In genomic region chr4:120525106-120525505, GRCh38 we compare ENCODE assay signal across 27 cellular contexts.
DNase-seq lines count a peak whose midpoint lies in the region; ATAC-seq, FAIRE-seq and TF ChIP-seq lines count a peak whose summit lies in the region.
"Had no signal": no experiment of that assay in that cellular context is flagged by ENCODE, and none has a peak within 500 bp of the region (broad histone marks: within the 10 kb centered on the region; RNA-seq: fewer than 3 reads in every experiment).

No MANE protein-coding gene starts in this region.

- H3K79me1 ChIP-seq in IMR-90 (ENCODE audit: low read depth in 1 of 2, low read length in 2 of 2) (no peaks in the 10 kb centered on the region), H1 (ENCODE audit: low read depth, low read length) (no peaks in the 10 kb centered on the region)

- TF ChIP-seq EP300 in H1 (IDR thresholded peaks at IDR 0.05; ENCODE audit: borderline replicate concordance in 1 of 2, low read depth in 2 of 2, low read length in 2 of 2): no peak

- H2BK5ac ChIP-seq in IMR-90 (ENCODE audit: low read depth, low read length, poor library complexity, severe bottlenecking) (no peak overlapping the region), H1 (ENCODE audit: low read depth, low read length) (no peak overlapping the region)

- H3K4me1 Mint-ChIP-seq in GM23338: peaks cover 33% of the 10 kb centered on the region
- H3K4me1 Mint-ChIP-seq: CD14-positive monocyte; CD4-positive, alpha-beta memory T cell; CD4-positive, CD25-positive, alpha-beta regulatory T cell; CD8-positive, alpha-beta memory T cell had no signal

- H2BK20ac ChIP-seq in IMR-90 (ENCODE audit: low read depth, low read length) (no peak overlapping the region), H1 (ENCODE audit: low read length) (no peak overlapping the region)

- H3K4ac ChIP-seq in IMR-90 (ENCODE audit: low read depth, low read length): no peak overlapping the region
- no peak overlapping the region for H3K4ac ChIP-seq in H1 (replicated peaks; ENCODE audit: insufficient read length, low read depth, low read length)

- no peak overlapping the region for H2AK9ac ChIP-seq in IMR-90 (replicated peaks; ENCODE audit: low read depth, low read length, poor library complexity)

- no peak overlapping the region for H4K5ac ChIP-seq in IMR-90 (ENCODE audit: low read depth, low read length)
- H4K5ac ChIP-seq in H1 (ENCODE audit: insufficient read length, low read depth, low read length): no peak overlapping the region

- TF ChIP-seq RAD21 in IMR-90 (IDR thresholded peaks at IDR 0.05; ENCODE audit: low read length) (no peak), H1 (IDR thresholded peaks at IDR 0.05 in 1 of 2, conservative IDR thresholded peaks at IDR 0.05 in 1 of 2; ENCODE audit: low read depth in 2 of 2, low read length in 2 of 2) (no peak)

- H3K36me3 Mint-ChIP-seq in GM23338 (ENCODE audit: low read depth): peaks cover 19% of the 10 kb centered on the region; the same call in 2 of the 3 replicates
- H3K36me3 Mint-ChIP-seq: CD14-positive monocyte; CD4-positive, alpha-beta memory T cell; CD4-positive, CD25-positive, alpha-beta regulatory T cell; CD8-positive, alpha-beta memory T cell had no signal

- no peak overlapping the region for H3K56ac ChIP-seq in IMR-90 (ENCODE audit: extremely low read depth, insufficient read depth, low read length)
- H3K56ac ChIP-seq in H1 (replicated peaks; ENCODE audit: insufficient read length, low read depth, low read length): no peak overlapping the region

- H3K27ac ChIP-seq in GM23338 (ENCODE audit: low read depth) (no peak overlapping the region), IMR-90 (ENCODE audit: insufficient read depth, low read length) (no peak overlapping the region), H1 (ENCODE audit: low read depth, low read length) (no peak overlapping the region)
- H3K27ac ChIP-seq: BLaER1 had no signal

- ATAC-seq in GM23338 (no peak), IMR-90 (ENCODE audit: low read depth) (no peak), left ventricle myocardium superior (no peak)
- ATAC-seq: GM12878 had no signal

- H3K27me3 ChIP-seq in GM23338 (ENCODE audit: insufficient read depth) (no peaks in the 10 kb centered on the region), IMR-90 (ENCODE audit: control insufficient read depth, insufficient read depth, low read length) (no peaks in the 10 kb centered on the region), H1 (replicated peaks in 1 of 4; ENCODE audit: control insufficient read depth in 3 of 4, extremely low read depth in 1 of 4, insufficient read depth in 3 of 4, low read length in 3 of 4) (no peaks in the 10 kb centered on the region)
- H3K27me3 ChIP-seq: BE2C, BLaER1 had no signal

- in situ Hi-C loops in IMR-90 (cut with MboI; ENCODE audit: low sequenced_read_pairs): no loop called here
- in situ Hi-C loops in KBM-7 (cut with MboI; ENCODE audit: low pct_unique_long_range_greater_than_20kb, low sequenced_read_pairs): no loop called here

- H3K4me1 ChIP-seq in GM23338 (ENCODE audit: insufficient read depth) (peaks cover 27% of the 10 kb centered on the region), IMR-90 (ENCODE audit: control insufficient read depth, insufficient read depth, low read length) (no peaks in the 10 kb centered on the region), H1 (replicated peaks in 1 of 4; ENCODE audit: control insufficient read depth in 3 of 4, insufficient read depth in 4 of 4, low read length in 3 of 4) (peaks cover 0 to 11% (median 2%) of the 10 kb centered on the region in 4 experiments; a peak in 2 of 7 replicates)
- H3K4me1 ChIP-seq: BE2C, BLaER1 had no signal

- POLR2A ChIA-PET in IMR-90 (lab: Charles Lee; ENCODE audit: unreplicated experiment): no interaction called here
- POLR2A ChIA-PET in H1 (lab: Charles Lee; ENCODE audit: partially characterized antibody): no interaction called here

- TF ChIP-seq CTCF in GM23338 (conservative IDR thresholded peaks at IDR 0.05; ENCODE audit: low read depth in 2 of 2) (no peak), IMR-90 (conservative IDR thresholded peaks at IDR 0.05; ENCODE audit: low read depth, low read length) (no peak), H1 (IDR thresholded peaks at IDR 0.05; ENCODE audit: control extremely low read depth in 1 of 3, insufficient read depth in 1 of 3, low read depth in 1 of 3, low read length in 3 of 3) (no peak)

- no peak overlapping the region for H3K4me3 Mint-ChIP-seq in GM23338
- H3K4me3 Mint-ChIP-seq: CD14-positive monocyte; CD4-positive, alpha-beta memory T cell; CD4-positive, CD25-positive, alpha-beta regulatory T cell; CD8-positive, alpha-beta memory T cell had no signal

- no peaks in the 10 kb centered on the region for H3K9me1 ChIP-seq in IMR-90 (ENCODE audit: insufficient read depth, low read length)

- no peak for FAIRE-seq in H1 (lab: Jason Lieb, UNC)
- FAIRE-seq: A204.1, GM12878, GM12892, GM18507 had no signal

- H3K4me3 ChIP-seq in GM23338 (no peak overlapping the region), IMR-90 (ENCODE audit: insufficient read depth, low read depth, low read length) (no peak overlapping the region), H1 (ENCODE audit: extremely low read depth in 1 of 4, insufficient read depth in 2 of 4, low read depth in 3 of 4, low read length in 4 of 4) (no peak overlapping the region)
- H3K4me3 ChIP-seq: BLaER1, GM12878 had no signal

- intact Hi-C loops in IMR-90 (cut with micrococcal nuclease): no loop called here
- intact Hi-C loops in left ventricle myocardium superior (cut with micrococcal nuclease): no loop called here

- no CpG with 5 or more reads among the region's 4 CpGs for WGBS in IMR-90 (ENCODE audit: extremely low coverage in 2 of 2, insufficient read length in 1 of 2), 2 experiments
- WGBS in H1 (ENCODE audit: extremely low coverage in 1 of 2, insufficient coverage in 1 of 2, insufficient read length in 1 of 2, insufficient replicate concordance in 2 of 2, low coverage in 1 of 2, low lambda C conversion rate in 2 of 2, missing lambda C conversion rate in 1 of 2), 2 experiments: 96% methylated on average over 4 of the region's 4 CpGs; no CpG with 5 or more reads in 1 of the 2 experiments

- H2AFZ ChIP-seq in GM23338 (no peak overlapping the region), IMR-90 (replicated peaks; ENCODE audit: low read length, poor library complexity) (no peak overlapping the region), H1 (ENCODE audit: low read length) (no peak overlapping the region)

- BruUV-seq in IMR-90 (replicated peaks; lab: Mats Ljungman, UMichigan): no TSS peak

- H4K91ac ChIP-seq in IMR-90 (ENCODE audit: insufficient read depth, low read depth, low read length) (no peak overlapping the region), H1 (replicated peaks; ENCODE audit: insufficient read length, low read length) (no peak overlapping the region)

- no peaks in the 10 kb centered on the region for H3F3A ChIP-seq in GM23338 (replicated peaks; ENCODE audit: low read depth)

- H3K9me2 ChIP-seq in GM23338 (ENCODE audit: insufficient read depth): no peaks in the 10 kb centered on the region; the same call in 1 of the 2 replicates

- CTCF ChIA-PET in IMR-90 (lab: Yijun Ruan, JAX) (interaction anchor here (0.6 kb wide), 1 partner anchor 406 kb away, joined by 3 read pairs; no protein-coding TSS in a partner anchor), H1 (lab: Charles Lee; ENCODE audit: partially characterized antibody) (no interaction called here)

- no peaks in the 10 kb centered on the region for H3K27me3 Mint-ChIP-seq in GM23338 (ENCODE audit: insufficient read depth, low read depth, poor library complexity)
- H3K27me3 Mint-ChIP-seq: CD4-positive, alpha-beta memory T cell; CD4-positive, CD25-positive, alpha-beta regulatory T cell; CD8-positive, alpha-beta memory T cell had no signal

- H4K20me1 ChIP-seq in GM23338 (replicated peaks; ENCODE audit: insufficient read depth): no peaks in the 10 kb centered on the region
- no peaks in the 10 kb centered on the region for H4K20me1 ChIP-seq in IMR-90 (ENCODE audit: insufficient read depth, low read length)
- no peaks in the 10 kb centered on the region for H4K20me1 ChIP-seq in H1 (replicated peaks in 1 of 2; ENCODE audit: control insufficient read depth in 1 of 2, insufficient read depth in 2 of 2, low read length in 2 of 2)
- H4K20me1 ChIP-seq: BLaER1 had no signal

- H3K36me3 ChIP-seq in GM23338 (ENCODE audit: insufficient read depth) (no peaks in the 10 kb centered on the region), IMR-90 (ENCODE audit: control insufficient read depth, insufficient read depth, low read length) (no peaks in the 10 kb centered on the region), H1 (ENCODE audit: control insufficient read depth in 2 of 4, insufficient read depth in 4 of 4, low read length in 3 of 4) (no peaks in the 10 kb centered on the region)
- H3K36me3 ChIP-seq: BE2C, BLaER1 had no signal

- no peak overlapping the region for H2BK12ac ChIP-seq in H1 (ENCODE audit: low read depth, low read length)

- no peak overlapping the region for H3K18ac ChIP-seq in IMR-90 (ENCODE audit: low read depth, low read length)
- no peak overlapping the region for H3K18ac ChIP-seq in H1 (ENCODE audit: extremely low read depth, low read length)

- H4K8ac ChIP-seq in IMR-90 (ENCODE audit: low read depth in 2 of 2, low read length in 2 of 2) (no peak overlapping the region), H1 (ENCODE audit: extremely low read depth, insufficient read depth, low read length) (no peak overlapping the region)

- H3K9me3 Mint-ChIP-seq in GM23338: peaks cover 13% of the 10 kb centered on the region; the same call in 1 of the 3 replicates
- H3K9me3 Mint-ChIP-seq: CD8-positive, alpha-beta memory T cell had no signal

- H2AK5ac ChIP-seq in IMR-90 (ENCODE audit: low read depth, low read length) (no peak overlapping the region), H1 (ENCODE audit: low read depth, low read length) (no peak overlapping the region)

- H3K14ac ChIP-seq in IMR-90 (replicated peaks; ENCODE audit: low read depth, low read length): no peak overlapping the region
- no peak overlapping the region for H3K14ac ChIP-seq in H1 (ENCODE audit: insufficient read length)

- H3K4me2 ChIP-seq in GM23338 (no peak overlapping the region), IMR-90 (ENCODE audit: low read depth, low read length) (no peak overlapping the region), H1 (ENCODE audit: insufficient read depth in 1 of 2, low read depth in 2 of 2, low read length in 2 of 2) (no peak overlapping the region; a peak in 1 of 4 replicates)
- H3K4me2 ChIP-seq: BLaER1 had no signal

- H3K23me2 ChIP-seq in H1 (ENCODE audit: low read depth, low read length): peaks cover 2% of the 10 kb centered on the region; the same call in 1 of the 2 replicates

- DNase-seq in GM23338 (ENCODE audit: low spot score): no peak
- DNase-seq in IMR-90: no peak
- no peak for DNase-seq in H1 (ENCODE audit: low read depth in 1 of 2, low spot score in 2 of 2)
- no peak for DNase-seq in KBM-7
- DNase-seq in SHP77 (lab: John Stamatoyannopoulos, UW): no peak
- DNase-seq in left ventricle myocardium superior: no peak
- DNase-seq: 8988T; ACHN; BE2C; C1 segment of cervical spinal cord; CD4-positive, alpha-beta memory T cell; CD4-positive, CD25-positive, alpha-beta regulatory T cell; CD8-positive, alpha-beta memory T cell; COR-L47; DMS 273 treated with DMSO at 0.1 percent for 48 hours; DMS153; DMS53; DMS79; DND-41; EL; GDM1 had no signal

- H3K9me3 ChIP-seq in IMR-90 (ENCODE audit: control insufficient read depth, insufficient read depth, low read length) (no peaks in the 10 kb centered on the region), H1 (ENCODE audit: insufficient read depth in 2 of 2, low read depth in 1 of 2, low read length in 1 of 2) (peaks cover 0 to 8% of the 10 kb centered on the region in 2 experiments; a peak in 2 of 4 replicates)
- H3K9me3 ChIP-seq: BE2C, BLaER1 had no signal

- H3K79me2 ChIP-seq in GM23338 (replicated peaks; ENCODE audit: insufficient read depth): no peaks in the 10 kb centered on the region
- no peaks in the 10 kb centered on the region for H3K79me2 ChIP-seq in H1 (ENCODE audit: control insufficient read depth in 1 of 2, insufficient read depth in 2 of 2, low read length in 2 of 2)

- H3K23ac ChIP-seq in IMR-90 (ENCODE audit: low read depth, low read length) (no peak overlapping the region), H1 (ENCODE audit: insufficient read length) (no peak overlapping the region)

- dilution Hi-C loops in IMR-90 (cut with HindIII; ENCODE audit: low sequenced_read_pairs, unreplicated experiment): no loop called here

- TF ChIP-seq POLR2A in IMR-90 (IDR thresholded peaks at IDR 0.05; ENCODE audit: low read depth, low read length) (no peak), H1 (IDR thresholded peaks at IDR 0.05; ENCODE audit: control extremely low read depth in 1 of 2, low read depth in 2 of 2, low read length in 2 of 2) (no peak)

- H3K9ac ChIP-seq in IMR-90 (ENCODE audit: low read depth, low read length) (no peak overlapping the region), H1 (replicated peaks in 1 of 4; ENCODE audit: extremely low read depth in 1 of 4, low read depth in 3 of 4, low read length in 3 of 4) (no peak overlapping the region)
- H3K9ac ChIP-seq: BLaER1 had no signal

- no peak overlapping the region for H2BK15ac ChIP-seq in IMR-90 (ENCODE audit: low read depth, low read length)
- H2BK15ac ChIP-seq in H1 (ENCODE audit: low read length): no peak overlapping the region

- H3K27ac Mint-ChIP-seq in GM23338: peak overlapping the region; percentile 32
- H3K27ac Mint-ChIP-seq: CD14-positive monocyte; CD4-positive, alpha-beta memory T cell; CD4-positive, CD25-positive, alpha-beta regulatory T cell; CD8-positive, alpha-beta memory T cell had no signal

- no peak overlapping the region for H2BK120ac ChIP-seq in IMR-90 (ENCODE audit: low read depth, low read length)
- H2BK120ac ChIP-seq in H1 (replicated peaks; ENCODE audit: low read depth, low read length): no peak overlapping the region
